ENCODE assay signal across 8 cellular contexts in genomic region chr1:165597883-165598675, GRCh38. TPM values are rescaled to one million over a fixed set of nuclear protein-coding genes. Genes with fewer than 3 reads are reported as not detected.
DNase-seq lines count a peak whose midpoint lies in the region; ATAC-seq and TF ChIP-seq lines count a peak whose summit lies in the region.

No MANE protein-coding gene starts in this region.

- peaks cover 33% of the 10 kb centered on the region for H3K4me1 Mint-ChIP-seq in activated CD4-positive, alpha-beta memory T cell treated with anti-CD3 and anti-CD28 coated beads for 36 hours (ENCODE audit: low read depth)

- POLR2A ChIA-PET in activated CD4-positive, alpha-beta memory T cell treated with anti-CD3 and anti-CD28 coated beads for 36 hours (lab: Charles Lee): interaction anchor here (1.4 to 3.6 kb wide), 3 partner anchors 33 to 231 kb away, joined by 3 to 17 read pairs (median 7); partner anchors contain the start of genes ALDH9A1 and MGST3

- no peaks in the 10 kb centered on the region for H3K9me3 Mint-ChIP-seq in activated CD4-positive, alpha-beta memory T cell treated with anti-CD3 and anti-CD28 coated beads for 36 hours

- no peaks in the 10 kb centered on the region for H3K9me3 ChIP-seq in duodenal mucosa (ENCODE audit: control insufficient read depth in 1 of 2, low read length in 2 of 2)
- no peaks in the 10 kb centered on the region for H3K9me3 ChIP-seq in right lobe of liver

- WGBS in right lobe of liver (ENCODE audit: insufficient coverage, low coverage, low lambda C conversion rate, missing lambda C conversion rate): 0% methylated on average over 37 of the region's 38 CpGs

- CTCF ChIA-PET in activated CD4-positive, alpha-beta memory T cell treated with anti-CD3 and anti-CD28 coated beads for 36 hours (lab: Charles Lee): interaction anchor here (0.7 to 19.9 kb wide), 12 partner anchors 10 to 340 kb away, joined by 3 to 312 read pairs (median 4); partner anchors contain the start of genes ALDH9A1 and MGST3

- H3K27me3 ChIP-seq in duodenal mucosa (ENCODE audit: control insufficient read depth in 1 of 2, insufficient read depth in 2 of 2, low read length in 2 of 2) (peaks cover 0 to 8% of the 10 kb centered on the region in 2 donors), right lobe of liver (no peaks in the 10 kb centered on the region)

- TF ChIP-seq POLR2A in right lobe of liver (IDR thresholded peaks at IDR 0.05): no peak

- peak overlapping the region; percentile 87 to 88 for H3K9ac ChIP-seq in duodenal mucosa (ENCODE audit: low read depth in 1 of 2, low read length in 2 of 2)

- ATAC-seq in GM19395 (IDR thresholded peaks at IDR 0.05; ENCODE audit: unreplicated experiment) (peak; percentile 96), HG03558 (IDR thresholded peaks at IDR 0.05; ENCODE audit: extremely low read depth, unreplicated experiment) (peak; percentile 91), right lobe of liver (peak; percentile 98 to 99 (median 99))

- peaks cover 20% of the 10 kb centered on the region for H3K27me3 Mint-ChIP-seq in activated CD4-positive, alpha-beta memory T cell treated with anti-CD3 and anti-CD28 coated beads for 36 hours

- H3K27ac Mint-ChIP-seq in activated CD4-positive, alpha-beta memory T cell treated with anti-CD3 and anti-CD28 coated beads for 36 hours: peak overlapping the region; percentile 84

- peaks cover 14 to 18% of the 10 kb centered on the region in 2 donors for H3K4me1 ChIP-seq in duodenal mucosa (ENCODE audit: control insufficient read depth in 1 of 2, insufficient read depth in 2 of 2, low read length in 2 of 2)
- peaks cover 0 to 9% (median 0%) of the 10 kb centered on the region in 4 donors for H3K4me1 ChIP-seq in right lobe of liver

- peak overlapping the region; percentile 91 for H3K4me3 Mint-ChIP-seq in activated CD4-positive, alpha-beta memory T cell treated with anti-CD3 and anti-CD28 coated beads for 36 hours

- no peaks in the 10 kb centered on the region for H3K36me3 ChIP-seq in duodenal mucosa (ENCODE audit: control insufficient read depth in 1 of 2, insufficient read depth in 2 of 2, low read length in 2 of 2)
- H3K36me3 ChIP-seq in right lobe of liver: no peaks in the 10 kb centered on the region

- no peaks in the 10 kb centered on the region for H3K36me3 Mint-ChIP-seq in activated CD4-positive, alpha-beta memory T cell treated with anti-CD3 and anti-CD28 coated beads for 36 hours

- intact Hi-C loops in activated CD4-positive, alpha-beta memory T cell treated with anti-CD3 and anti-CD28 coated beads for 36 hours (cut with micrococcal nuclease): loop anchor here (1.0 to 10.0 kb wide), 9 partner anchors 32 to 887 kb away; partner anchors contain the start of genes ALDH9A1 and TMCO1
- intact Hi-C loops in right lobe of liver (cut with DNase I): loop anchor here (10.0 kb wide), 2 partner anchors 203 to 343 kb away; no protein-coding TSS in a partner anchor

- H3K4me3 ChIP-seq in duodenal mucosa (ENCODE audit: low read depth in 1 of 2, low read length in 2 of 2) (peak overlapping the region; percentile 74 to 96), right lobe of liver (peak overlapping the region; percentile 41 to 63 (median 60))

- TF ChIP-seq CTCF in C4-2B (conservative IDR thresholded peaks at IDR 0.05): no peak
- no peak for TF ChIP-seq CTCF in right lobe of liver (IDR thresholded peaks at IDR 0.05)

- H3K27ac ChIP-seq in C4-2B (peak overlapping the region; percentile 64), duodenal mucosa (ENCODE audit: low read depth, low read length) (peak overlapping the region; percentile 64), right lobe of liver (peak overlapping the region; percentile 27 to 52 (median 31))

- peak; percentile 99 for DNase-seq in NCI-H748 (lab: John Stamatoyannopoulos, UW; ENCODE audit: unreplicated experiment)
- DNase-seq in activated CD4-positive, alpha-beta memory T cell treated with anti-CD3 and anti-CD28 coated beads for 36 hours: peak; percentile 98
- DNase-seq in right lobe of liver: peak; percentile 98 to 99 (median 98)
- DNase-seq in stimulated activated CD4-positive, alpha-beta T cell treated with anti-CD3 and anti-CD28 coated beads, Interleukin-4, amount 100 ng/mL, for 24 hours: peak; percentile 95

RNA-seq across cellular contexts. Expression of gene MGST3, which starts 33.0 kb away (rescaled TPM):
- total RNA-seq in activated CD4-positive, alpha-beta memory T cell treated with anti-CD3 and anti-CD28 coated beads for 36 hours: 10 to 100 TPM; 53.3 to 56.6 TPM
- total RNA-seq in right lobe of liver: 100 to 1,000 TPM in 3 of 6 experiments, 10 to 100 TPM in 3; 74.0 to 141 (median 103) TPM

RNA-seq across cellular contexts. Expression of gene LRRC52, which starts 54.3 kb away (rescaled TPM):
- not detected for total RNA-seq in activated CD4-positive, alpha-beta memory T cell treated with anti-CD3 and anti-CD28 coated beads for 36 hours
- not detected for total RNA-seq in right lobe of liver

Comparison
In these comparisons a context has a peak if more than half of its experiments do, and no peak if none do; other contexts are left out.
1. Peak in every context shown above with its lines: DNase-seq, ATAC-seq, H3K4me3 ChIP-seq and H3K27ac ChIP-seq.